Comparison of ENCODE assay signal across 2 cellular contexts in the genomic region with DNA sequence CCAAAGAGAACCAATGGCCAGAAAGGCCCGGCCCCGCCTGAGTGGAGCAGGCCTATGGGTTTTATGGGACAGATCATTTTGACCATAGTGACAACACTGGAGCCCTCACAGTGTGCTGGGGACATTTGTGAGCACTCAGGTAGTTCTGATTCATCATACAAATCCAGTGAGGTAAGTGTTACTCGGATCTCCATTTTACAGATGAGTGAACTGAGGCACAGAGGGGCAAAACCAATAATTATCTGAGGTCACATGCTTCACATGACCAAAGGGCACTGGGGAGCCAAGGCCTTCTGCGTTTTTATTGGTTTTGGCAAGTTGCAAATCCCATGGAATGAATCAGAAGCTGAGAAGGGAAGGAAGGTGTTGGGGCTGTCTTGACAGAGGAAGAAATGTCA.
TF ChIP-seq lines count a peak whose summit lies in the region.

No MANE protein-coding gene starts in this region.

TF ChIP-seq in HCT116, 20 proteins besides CTCF, POLR2A, EP300 and RAD21:
- TF ChIP-seq, protein P1, sequence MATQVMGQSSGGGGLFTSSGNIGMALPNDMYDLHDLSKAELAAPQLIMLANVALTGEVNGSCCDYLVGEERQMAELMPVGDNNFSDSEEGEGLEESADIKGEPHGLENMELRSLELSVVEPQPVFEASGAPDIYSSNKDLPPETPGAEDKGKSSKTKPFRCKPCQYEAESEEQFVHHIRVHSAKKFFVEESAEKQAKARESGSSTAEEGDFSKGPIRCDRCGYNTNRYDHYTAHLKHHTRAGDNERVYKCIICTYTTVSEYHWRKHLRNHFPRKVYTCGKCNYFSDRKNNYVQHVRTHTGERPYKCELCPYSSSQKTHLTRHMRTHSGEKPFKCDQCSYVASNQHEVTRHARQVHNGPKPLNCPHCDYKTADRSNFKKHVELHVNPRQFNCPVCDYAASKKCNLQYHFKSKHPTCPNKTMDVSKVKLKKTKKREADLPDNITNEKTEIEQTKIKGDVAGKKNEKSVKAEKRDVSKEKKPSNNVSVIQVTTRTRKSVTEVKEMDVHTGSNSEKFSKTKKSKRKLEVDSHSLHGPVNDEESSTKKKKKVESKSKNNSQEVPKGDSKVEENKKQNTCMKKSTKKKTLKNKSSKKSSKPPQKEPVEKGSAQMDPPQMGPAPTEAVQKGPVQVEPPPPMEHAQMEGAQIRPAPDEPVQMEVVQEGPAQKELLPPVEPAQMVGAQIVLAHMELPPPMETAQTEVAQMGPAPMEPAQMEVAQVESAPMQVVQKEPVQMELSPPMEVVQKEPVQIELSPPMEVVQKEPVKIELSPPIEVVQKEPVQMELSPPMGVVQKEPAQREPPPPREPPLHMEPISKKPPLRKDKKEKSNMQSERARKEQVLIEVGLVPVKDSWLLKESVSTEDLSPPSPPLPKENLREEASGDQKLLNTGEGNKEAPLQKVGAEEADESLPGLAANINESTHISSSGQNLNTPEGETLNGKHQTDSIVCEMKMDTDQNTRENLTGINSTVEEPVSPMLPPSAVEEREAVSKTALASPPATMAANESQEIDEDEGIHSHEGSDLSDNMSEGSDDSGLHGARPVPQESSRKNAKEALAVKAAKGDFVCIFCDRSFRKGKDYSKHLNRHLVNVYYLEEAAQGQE (IDR thresholded peaks at IDR 0.05; ENCODE audit: low read depth): no peak
- TF ChIP-seq SIN3A (IDR thresholded peaks at IDR 0.05; ENCODE audit: low read depth) (no peak), TCF7L2 (IDR thresholded peaks at IDR 0.05; ENCODE audit: borderline replicate concordance, extremely low read depth, insufficient read depth, insufficient read length) (no peak), CBX3 (IDR thresholded peaks at IDR 0.05; ENCODE audit: low read depth) (no peak), YY1 (IDR thresholded peaks at IDR 0.05; ENCODE audit: extremely low read depth, insufficient replicate concordance, low read depth, low read length) (no peak), ZBTB33 (IDR thresholded peaks at IDR 0.05; ENCODE audit: extremely low read depth, insufficient replicate concordance, low read length) (no peak), CEBPB (IDR thresholded peaks at IDR 0.05; ENCODE audit: low read depth) (no peak), JUND (IDR thresholded peaks at IDR 0.05) (no peak), ELF1 (IDR thresholded peaks at IDR 0.05; ENCODE audit: borderline replicate concordance, low read depth) (no peak)

TF ChIP-seq in GM12878, 131 proteins besides CTCF, POLR2A, EP300 and RAD21:
- no peak for TF ChIP-seq MEF2A (IDR thresholded peaks at IDR 0.05; ENCODE audit: insufficient read depth, low read depth, low read length)
